In genomic region chrX:154308108-154308946, GRCh38 we compare ENCODE assay signal across 8 cellular contexts. TPM values are rescaled to one million over a fixed set of nuclear protein-coding genes. Genes with fewer than 3 reads are reported as not detected.
DNase-seq lines count a peak whose midpoint lies in the region; ATAC-seq and TF ChIP-seq lines count a peak whose summit lies in the region.

No MANE protein-coding gene starts in this region.

- no peak overlapping the region for H3K4me3 Mint-ChIP-seq in Calu3 (ENCODE audit: low read depth, unreplicated experiment)
- no peak overlapping the region for H3K4me3 Mint-ChIP-seq in T-helper 2 cell treated with Interferon-gamma antibody and Interleukin-4, amounts not matched to agents 5 μg/mL and 100 μg/mL, for 36 hours

- CTCF ChIA-PET in Calu3 (lab: Charles Lee) = interaction anchor here (0.8 kb wide), 1 partner anchor 9 kb away, joined by 3 read pairs; no protein-coding TSS in a partner anchor

- H3K27me3 Mint-ChIP-seq in Calu3 (ENCODE audit: unreplicated experiment) = peaks cover 38% of the 10 kb centered on the region
- H3K27me3 Mint-ChIP-seq in T-helper 2 cell treated with Interferon-gamma antibody and Interleukin-4, amounts not matched to agents 5 μg/mL and 100 μg/mL, for 36 hours (ENCODE audit: low read depth) = no peaks in the 10 kb centered on the region

- ATAC-seq in HG03521 (IDR thresholded peaks at IDR 0.05; ENCODE audit: unreplicated experiment) = no peak
- no peak for ATAC-seq in GM21529 (IDR thresholded peaks at IDR 0.05; ENCODE audit: unreplicated experiment)

- no peaks in the 10 kb centered on the region for H3K9me3 Mint-ChIP-seq in Calu3 (ENCODE audit: low read depth, unreplicated experiment)
- no peaks in the 10 kb centered on the region for H3K9me3 Mint-ChIP-seq in T-helper 2 cell treated with Interferon-gamma antibody and Interleukin-4, amounts not matched to agents 5 μg/mL and 100 μg/mL, for 36 hours

- TF ChIP-seq CTCF in Calu3 (IDR thresholded peaks at IDR 0.05; ENCODE audit: unreplicated experiment) = peak; percentile 48

- DNase-seq in Calu3 (peak; percentile 79), HPDE6-E6E7 (ENCODE audit: extremely low spot score) (peak; percentile 36), amniotic epithelial cell (ENCODE audit: low read depth) (peak; percentile 20), iPS DF 4.7 (ENCODE audit: extremely low read depth, low spot score) (peak; percentile 7)
- DNase-seq in T-helper 2 cell treated with Interferon-gamma antibody and Interleukin-4, amounts not matched to agents 5 μg/mL and 100 μg/mL, for 36 hours (ENCODE audit: low spot score) = peak; percentile 45
- DNase-seq in stimulated activated CD4-positive, alpha-beta T cell treated with anti-CD3 and anti-CD28 coated beads, Interleukin-1b, Interleukin-23, amount 100 ng/mL, for 1 hour (ENCODE audit: low read depth in 2 of 2) = peak; percentile 57 to 64

- intact Hi-C loops in Calu3 (cut with micrococcal nuclease; ENCODE audit: unreplicated experiment) = no loop called here

- H3K27ac Mint-ChIP-seq in Calu3 (ENCODE audit: unreplicated experiment) = no peak overlapping the region
- H3K27ac Mint-ChIP-seq in T-helper 2 cell treated with Interferon-gamma antibody and Interleukin-4, amounts not matched to agents 5 μg/mL and 100 μg/mL, for 36 hours = peak overlapping the region; percentile 69

- peaks cover 4% of the 10 kb centered on the region for H3K36me3 Mint-ChIP-seq in Calu3 (ENCODE audit: insufficient read depth, unreplicated experiment)
- no peaks in the 10 kb centered on the region for H3K36me3 Mint-ChIP-seq in T-helper 2 cell treated with Interferon-gamma antibody and Interleukin-4, amounts not matched to agents 5 μg/mL and 100 μg/mL, for 36 hours (ENCODE audit: low read depth)

- BruUV-seq in Calu3 (replicated peaks; lab: Mats Ljungman, UMichigan) = no TSS peak

- no peaks in the 10 kb centered on the region for H3K4me1 Mint-ChIP-seq in Calu3 (ENCODE audit: low read depth, unreplicated experiment)
- peaks cover 34% of the 10 kb centered on the region for H3K4me1 Mint-ChIP-seq in T-helper 2 cell treated with Interferon-gamma antibody and Interleukin-4, amounts not matched to agents 5 μg/mL and 100 μg/mL, for 36 hours (ENCODE audit: low read depth)

RNA-seq across cellular contexts. Expression of gene TKTL1, which starts 12.7 kb away (rescaled TPM):
- not detected in 2 replicates for total RNA-seq in Calu3 (2022)

RNA-seq across cellular contexts. Expression of gene TEX28, which starts 13.4 kb away (rescaled TPM):
- not detected in 2 replicates for total RNA-seq in Calu3 (2022)

RNA-seq across cellular contexts. Expression of gene OPN1MW3, which starts 50.9 kb away (rescaled TPM):
- not detected in 2 replicates for total RNA-seq in Calu3 (2022)

Comparison
In these comparisons a context has a peak if more than half of its experiments do, and no peak if none do; other contexts are left out.
1. DNase-seq: peak in every context shown above with its lines; median percentile 79 in Calu3; 60 in stimulated activated CD4-positive, alpha-beta T cell treated with anti-CD3 and anti-CD28 coated beads, Interleukin-1b, Interleukin-23, amount 100 ng/mL, for 1 hour; 45 in T-helper 2 cell treated with Interferon-gamma antibody and Interleukin-4, amounts not matched to agents 5 μg/mL and 100 μg/mL, for 36 hours; 36 in HPDE6-E6E7; 20 in amniotic epithelial cell; 7 in iPS DF 4.7.